ENCODE assay signal across 1 cellular context in the genomic region with DNA sequence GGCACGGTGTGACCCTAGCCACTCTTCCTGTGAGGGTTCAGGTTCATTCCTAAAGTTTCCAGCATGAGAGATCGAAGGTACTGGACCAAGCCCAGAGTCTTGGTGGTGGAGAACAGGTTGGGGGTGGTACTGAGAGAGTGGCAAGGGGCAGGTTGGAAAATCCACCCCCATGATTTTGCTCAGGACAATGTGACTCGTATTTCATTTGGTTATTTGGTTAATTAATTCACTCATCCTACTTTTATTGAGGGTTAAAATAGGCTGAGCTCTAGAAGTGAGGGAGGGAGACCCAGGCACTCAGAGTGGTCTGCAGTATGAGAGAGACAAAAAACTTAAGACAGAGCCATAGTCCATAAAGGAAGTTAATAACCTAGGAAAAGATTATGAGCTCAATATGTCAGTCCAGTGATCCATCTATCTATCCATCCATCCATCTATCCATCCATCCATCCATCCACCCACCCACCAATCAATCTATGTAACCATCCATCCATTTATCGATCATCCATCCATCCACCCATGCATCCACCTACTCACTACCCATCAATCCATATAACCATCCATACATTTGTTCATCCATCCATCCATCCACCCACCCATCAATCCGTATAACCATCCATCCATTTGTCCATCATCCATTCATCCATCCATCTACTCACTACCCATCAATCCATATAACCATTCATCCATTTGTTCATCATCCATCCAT.
TF ChIP-seq lines count a peak whose summit lies in the region.

No MANE protein-coding gene starts in this region.

TF ChIP-seq in HepG2, 621 proteins besides CTCF, POLR2A, EP300 and RAD21 (continued from another document and continues in another):
- TF ChIP-seq ZBED4 (CRISPR knock-in tag; IDR thresholded peaks at IDR 0.05; ENCODE audit: borderline replicate concordance) (no peak), RFX5 (IDR thresholded peaks at IDR 0.05; ENCODE audit: low read depth, low read length) (no peak), ZC3H4 (CRISPR knock-in tag; IDR thresholded peaks at IDR 0.05; ENCODE audit: borderline replicate concordance) (peak; percentile 42; the same call in 1 of the 2 replicates), BRCA1 (CRISPR knock-in tag; IDR thresholded peaks at IDR 0.05) (peak; percentile 83; the same call in 1 of the 2 replicates), ZIK1 (CRISPR knock-in tag; IDR thresholded peaks at IDR 0.05; ENCODE audit: borderline replicate concordance, low read depth) (no peak), ZBTB49 (CRISPR knock-in tag; IDR thresholded peaks at IDR 0.05; ENCODE audit: borderline replicate concordance) (no peak), POGK (CRISPR knock-in tag; conservative IDR thresholded peaks at IDR 0.05) (peak; percentile 41; the same call in 1 of the 2 replicates), NFE2L1 (CRISPR knock-in tag; IDR thresholded peaks at IDR 0.05; ENCODE audit: borderline replicate concordance) (no peak), LCORL (IDR thresholded peaks at IDR 0.05) (no peak; the same call in 1 of the 2 replicates), LCORL (CRISPR knock-in tag; IDR thresholded peaks at IDR 0.05) (no peak), ARNT (IDR thresholded peaks at IDR 0.05) (no peak), ZNF724P (CRISPR knock-in tag; IDR thresholded peaks at IDR 0.05; ENCODE audit: borderline replicate concordance) (no peak), ZNF709 (CRISPR knock-in tag; IDR thresholded peaks at IDR 0.05) (0 out of 2 replicates have a peak, but pooled peaks have one; percentile 7), KIAA2018 (CRISPR knock-in tag; IDR thresholded peaks at IDR 0.05; ENCODE audit: borderline replicate concordance) (no peak), AGO1 (IDR thresholded peaks at IDR 0.05; ENCODE audit: low read depth, low read length, poor library complexity, severe bottlenecking) (no peak), ZBTB1 (CRISPR knock-in tag; IDR thresholded peaks at IDR 0.05; ENCODE audit: borderline replicate concordance) (no peak), ZNF747 (CRISPR knock-in tag; IDR thresholded peaks at IDR 0.05; ENCODE audit: borderline replicate concordance) (no peak), GRHL1 (CRISPR knock-in tag; conservative IDR thresholded peaks at IDR 0.05) (no peak), TARDBP (CRISPR knock-in tag; IDR thresholded peaks at IDR 0.05) (peak; percentile 60; the same call in 1 of the 2 replicates), ZNF572 (CRISPR knock-in tag; IDR thresholded peaks at IDR 0.05) (no peak), RBFOX2 (IDR thresholded peaks at IDR 0.05; ENCODE audit: low read depth, low read length) (peak; percentile 84), JARID2 (CRISPR knock-in tag; IDR thresholded peaks at IDR 0.05; ENCODE audit: insufficient replicate concordance) (no peak), ERF (CRISPR knock-in tag; IDR thresholded peaks at IDR 0.05) (no peak), NCOA1 (CRISPR knock-in tag; IDR thresholded peaks at IDR 0.05) (no peak), KAT8 (CRISPR knock-in tag; IDR thresholded peaks at IDR 0.05) (no peak)
- TF ChIP-seq, protein P1, sequence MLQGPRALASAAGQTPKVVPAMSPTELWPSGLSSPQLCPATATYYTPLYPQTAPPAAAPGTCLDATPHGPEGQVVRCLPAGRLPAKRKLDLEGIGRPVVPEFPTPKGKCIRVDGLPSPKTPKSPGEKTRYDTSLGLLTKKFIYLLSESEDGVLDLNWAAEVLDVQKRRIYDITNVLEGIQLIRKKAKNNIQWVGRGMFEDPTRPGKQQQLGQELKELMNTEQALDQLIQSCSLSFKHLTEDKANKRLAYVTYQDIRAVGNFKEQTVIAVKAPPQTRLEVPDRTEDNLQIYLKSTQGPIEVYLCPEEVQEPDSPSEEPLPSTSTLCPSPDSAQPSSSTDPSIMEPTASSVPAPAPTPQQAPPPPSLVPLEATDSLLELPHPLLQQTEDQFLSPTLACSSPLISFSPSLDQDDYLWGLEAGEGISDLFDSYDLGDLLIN (CRISPR knock-in tag; IDR thresholded peaks at IDR 0.05; ENCODE audit: borderline replicate concordance) = no peak
- TF ChIP-seq, protein P2, sequence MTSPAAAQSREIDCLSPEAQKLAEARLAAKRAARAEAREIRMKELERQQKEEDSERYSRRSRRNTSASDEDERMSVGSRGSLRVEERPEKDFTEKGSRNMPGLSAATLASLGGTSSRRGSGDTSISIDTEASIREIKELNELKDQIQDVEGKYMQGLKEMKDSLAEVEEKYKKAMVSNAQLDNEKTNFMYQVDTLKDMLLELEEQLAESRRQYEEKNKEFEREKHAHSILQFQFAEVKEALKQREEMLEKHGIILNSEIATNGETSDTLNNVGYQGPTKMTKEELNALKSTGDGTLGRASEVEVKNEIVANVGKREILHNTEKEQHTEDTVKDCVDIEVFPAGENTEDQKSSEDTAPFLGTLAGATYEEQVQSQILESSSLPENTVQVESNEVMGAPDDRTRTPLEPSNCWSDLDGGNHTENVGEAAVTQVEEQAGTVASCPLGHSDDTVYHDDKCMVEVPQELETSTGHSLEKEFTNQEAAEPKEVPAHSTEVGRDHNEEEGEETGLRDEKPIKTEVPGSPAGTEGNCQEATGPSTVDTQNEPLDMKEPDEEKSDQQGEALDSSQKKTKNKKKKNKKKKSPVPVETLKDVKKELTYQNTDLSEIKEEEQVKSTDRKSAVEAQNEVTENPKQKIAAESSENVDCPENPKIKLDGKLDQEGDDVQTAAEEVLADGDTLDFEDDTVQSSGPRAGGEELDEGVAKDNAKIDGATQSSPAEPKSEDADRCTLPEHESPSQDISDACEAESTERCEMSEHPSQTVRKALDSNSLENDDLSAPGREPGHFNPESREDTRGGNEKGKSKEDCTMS (CRISPR knock-in tag; conservative IDR thresholded peaks at IDR 0.05) = no peak
